18 cellular contexts compared by ENCODE assay signal in the genomic region with DNA sequence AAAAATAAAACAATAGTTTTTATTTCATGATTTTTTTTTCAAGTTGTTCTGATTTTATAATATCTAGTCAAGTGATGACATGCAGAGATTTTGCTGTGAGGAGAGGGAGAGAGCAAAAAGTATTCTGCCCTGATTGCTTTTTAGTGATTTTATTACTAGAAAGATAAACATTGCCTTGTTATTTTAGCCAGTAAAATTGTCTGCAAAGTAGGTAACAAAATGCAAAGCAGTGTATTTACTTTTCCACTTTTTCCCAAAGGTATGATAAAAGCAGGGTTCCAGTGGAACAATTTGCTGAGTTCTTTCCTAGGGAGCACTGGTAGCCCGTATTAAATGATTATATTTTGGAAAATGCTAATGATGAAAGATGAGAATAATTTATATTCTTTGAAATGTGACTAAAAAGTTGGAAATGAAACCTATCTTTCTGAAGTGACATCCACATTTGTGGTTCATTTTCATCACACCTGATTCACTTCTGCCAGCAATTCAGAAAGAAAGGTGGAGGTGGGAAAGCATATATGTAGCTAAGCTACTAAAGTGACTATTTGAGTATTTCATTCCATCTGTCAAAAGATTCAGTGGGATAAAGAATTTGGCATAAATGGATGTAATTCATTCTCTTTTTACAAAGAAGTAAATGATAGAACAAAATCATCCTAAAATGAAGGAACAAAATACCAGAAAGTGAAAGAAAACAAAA.
DNase-seq lines count a peak whose midpoint lies in the region; ATAC-seq lines count a peak whose summit lies in the region.
"Had no signal": no experiment of that assay in that cellular context is flagged by ENCODE, and none has a peak within 500 bp of the region (broad histone marks: within the 10 kb centered on the region; RNA-seq: fewer than 3 reads in every experiment).

No MANE protein-coding gene starts in this region.

- peaks cover 2% of the 10 kb centered on the region for H3K36me3 Mint-ChIP-seq in central memory CD8-positive, alpha-beta T cell (ENCODE audit: insufficient read depth)
- H3K36me3 Mint-ChIP-seq in activated CD8-positive, alpha-beta memory T cell treated with anti-CD3 and anti-CD28 coated beads, Interleukin-2, amount 10 ng/mL, durations not matched to agents 7 days and 5 days, result peaks cover 14% of the 10 kb centered on the region

- H3K27me3 Mint-ChIP-seq in stimulated activated naive CD8-positive, alpha-beta T cell treated with anti-CD3 and anti-CD28 coated beads, Interleukin-15, amount 100 ng/mL, for 72 hours, result no peaks in the 10 kb centered on the region
- H3K27me3 Mint-ChIP-seq in central memory CD8-positive, alpha-beta T cell, result no peaks in the 10 kb centered on the region
- no peaks in the 10 kb centered on the region for H3K27me3 Mint-ChIP-seq in activated CD8-positive, alpha-beta memory T cell treated with anti-CD3 and anti-CD28 coated beads, Interleukin-2, amount 10 ng/mL, durations not matched to agents 7 days and 5 days

- CTCF ChIA-PET in activated CD8-positive, alpha-beta memory T cell treated with anti-CD3 and anti-CD28 coated beads, Interleukin-2, amount 10 ng/mL, durations not matched to agents 7 days and 5 days (lab: Charles Lee), result no interaction called here

- peak; percentile 1 to 22 for DNase-seq in NCI-H526 (lab: John Stamatoyannopoulos, UW)
- no peak for DNase-seq in NCI-H526 treated with DMSO at 0.1 percent for 48 hours (lab: John Stamatoyannopoulos, UW)
- DNase-seq in stimulated activated naive CD8-positive, alpha-beta T cell treated with anti-CD3 and anti-CD28 coated beads, Interleukin-15, amount 100 ng/mL, for 72 hours, result no peak
- no peak for DNase-seq in stimulated activated naive CD8-positive, alpha-beta T cell treated with anti-CD3 and anti-CD28 coated beads, Interleukin-15, Interleukin-2, amounts not matched to agents 100 U/mL and 50 U/mL, for 24 hours
- DNase-seq in central memory CD8-positive, alpha-beta T cell (ENCODE audit: low spot score in 2 of 2), result no peak
- no peak for DNase-seq in activated CD8-positive, alpha-beta memory T cell treated with anti-CD3 and anti-CD28 coated beads, Interleukin-2, amount 10 ng/mL, durations not matched to agents 7 days and 5 days
- no peak for DNase-seq in AG08395 (ENCODE audit: low spot score)
- no peak for DNase-seq in SHP77 treated with DMSO at 0.1 percent for 48 hours (lab: John Stamatoyannopoulos, UW)
- DNase-seq: DMS79 treated with DMSO at 0.1 percent for 48 hours, H9, IMR-90, NCI-H1417 treated with DMSO at 0.1 percent for 48 hours, NCI-H187 treated with DMSO at 0.1 percent for 48 hours, NCI-H226, NCI-H524, OCI-M1, SHP77, SK-N-SH had no signal

- H3K4me3 Mint-ChIP-seq in stimulated activated naive CD8-positive, alpha-beta T cell treated with anti-CD3 and anti-CD28 coated beads, Interleukin-15, amount 100 ng/mL, for 72 hours, result peak overlapping the region; percentile 7 to 44
- no peak overlapping the region for H3K4me3 Mint-ChIP-seq in central memory CD8-positive, alpha-beta T cell
- H3K4me3 Mint-ChIP-seq in activated CD8-positive, alpha-beta memory T cell treated with anti-CD3 and anti-CD28 coated beads, Interleukin-2, amount 10 ng/mL, durations not matched to agents 7 days and 5 days, result no peak overlapping the region
- H3K4me3 Mint-ChIP-seq: H9 had no signal

- peaks cover 6% of the 10 kb centered on the region in 2 donors for H3K9me3 Mint-ChIP-seq in stimulated activated naive CD8-positive, alpha-beta T cell treated with anti-CD3 and anti-CD28 coated beads, Interleukin-15, amount 100 ng/mL, for 72 hours
- no peaks in the 10 kb centered on the region for H3K9me3 Mint-ChIP-seq in central memory CD8-positive, alpha-beta T cell
- peaks cover 2% of the 10 kb centered on the region for H3K9me3 Mint-ChIP-seq in activated CD8-positive, alpha-beta memory T cell treated with anti-CD3 and anti-CD28 coated beads, Interleukin-2, amount 10 ng/mL, durations not matched to agents 7 days and 5 days (ENCODE audit: low read depth)

- H3K27ac Mint-ChIP-seq in stimulated activated naive CD8-positive, alpha-beta T cell treated with anti-CD3 and anti-CD28 coated beads, Interleukin-15, amount 100 ng/mL, for 72 hours, result peak overlapping the region; percentile 88 to 89
- H3K27ac Mint-ChIP-seq in central memory CD8-positive, alpha-beta T cell (ENCODE audit: low read depth), result peak overlapping the region; percentile 56
- no peak overlapping the region for H3K27ac Mint-ChIP-seq in activated CD8-positive, alpha-beta memory T cell treated with anti-CD3 and anti-CD28 coated beads, Interleukin-2, amount 10 ng/mL, durations not matched to agents 7 days and 5 days
- H3K27ac Mint-ChIP-seq: H9 had no signal

- H3K4me1 Mint-ChIP-seq in stimulated activated naive CD8-positive, alpha-beta T cell treated with anti-CD3 and anti-CD28 coated beads, Interleukin-15, amount 100 ng/mL, for 72 hours, result peaks cover 9% of the 10 kb centered on the region
- no peaks in the 10 kb centered on the region for H3K4me1 Mint-ChIP-seq in central memory CD8-positive, alpha-beta T cell
- H3K4me1 Mint-ChIP-seq in activated CD8-positive, alpha-beta memory T cell treated with anti-CD3 and anti-CD28 coated beads, Interleukin-2, amount 10 ng/mL, durations not matched to agents 7 days and 5 days, result peaks cover 8% of the 10 kb centered on the region

- ATAC-seq in stimulated activated naive CD8-positive, alpha-beta T cell treated with anti-CD3 and anti-CD28 coated beads, Interleukin-15, amount 100 ng/mL, for 72 hours, result peak; percentile 70
- no peak for ATAC-seq in stimulated activated naive CD8-positive, alpha-beta T cell treated with anti-CD3 and anti-CD28 coated beads, Interleukin-15, Interleukin-2, amounts not matched to agents 100 U/mL and 50 U/mL, for 24 hours
- ATAC-seq in central memory CD8-positive, alpha-beta T cell (replicated peaks; ENCODE audit: extremely low read depth, poor library complexity, severe bottlenecking), result no peak
- ATAC-seq in activated CD8-positive, alpha-beta memory T cell treated with anti-CD3 and anti-CD28 coated beads, Interleukin-2, amount 10 ng/mL, durations not matched to agents 7 days and 5 days, result no peak

Comparison
In these comparisons a context has a peak if more than half of its experiments do, and no peak if none do; other contexts are left out.
1. DNase-seq: peak in NCI-H526 (2 of 2); none in NCI-H526 treated with DMSO at 0.1 percent for 48 hours (single experiment), stimulated activated naive CD8-positive, alpha-beta T cell treated with anti-CD3 and anti-CD28 coated beads, Interleukin-15, amount 100 ng/mL, for 72 hours (0 of 2), stimulated activated naive CD8-positive, alpha-beta T cell treated with anti-CD3 and anti-CD28 coated beads, Interleukin-15, Interleukin-2, amounts not matched to agents 100 U/mL and 50 U/mL, for 24 hours (single experiment), central memory CD8-positive, alpha-beta T cell (0 of 2), activated CD8-positive, alpha-beta memory T cell treated with anti-CD3 and anti-CD28 coated beads, Interleukin-2, amount 10 ng/mL, durations not matched to agents 7 days and 5 days (single experiment), AG08395 (single experiment) and SHP77 treated with DMSO at 0.1 percent for 48 hours (single experiment).
2. H3K4me3 Mint-ChIP-seq: peak in stimulated activated naive CD8-positive, alpha-beta T cell treated with anti-CD3 and anti-CD28 coated beads, Interleukin-15, amount 100 ng/mL, for 72 hours (2 of 2); none in central memory CD8-positive, alpha-beta T cell (single experiment) and activated CD8-positive, alpha-beta memory T cell treated with anti-CD3 and anti-CD28 coated beads, Interleukin-2, amount 10 ng/mL, durations not matched to agents 7 days and 5 days (single experiment).